10 cellular contexts compared by ENCODE assay signal in genomic region chrX:117743469-117744251, GRCh38.
A peak's percentile ranks its signal among the peaks of the same experiment; 100 is the strongest.
DNase-seq lines count a peak whose midpoint lies in the region; ATAC-seq and TF ChIP-seq lines count a peak whose summit lies in the region.
"Had no signal": no experiment of that assay in that cellular context is flagged by ENCODE, and none has a peak within 500 bp of the region (broad histone marks: within the 10 kb centered on the region; RNA-seq: fewer than 3 reads in every experiment).

No MANE protein-coding gene starts in this region.

- no peak overlapping the region for H3K27ac ChIP-seq in aorta (ENCODE audit: low read depth in 1 of 2, low read length in 2 of 2)

- no peaks in the 10 kb centered on the region for H3K4me1 ChIP-seq in aorta (ENCODE audit: control insufficient read depth in 1 of 2, insufficient read depth in 2 of 2, low read length in 2 of 2)

- CTCF ChIA-PET in GM10248 (lab: Yijun Ruan, JAX): interaction anchor here (0.7 to 1.6 kb wide), 2 partner anchors 8 to 11 kb away, joined by 3 read pairs; no protein-coding TSS in a partner anchor

- intact Hi-C loops in aorta (cut with DNase I): no loop called here
- intact Hi-C loops in sciatic nerve (cut with DNase I): no loop called here

- POLR2A ChIA-PET in GM10248 (lab: Yijun Ruan, JAX): no interaction called here

- H3K36me3 ChIP-seq in aorta (ENCODE audit: control insufficient read depth in 1 of 2, insufficient read depth in 2 of 2, low read length in 1 of 2): no peaks in the 10 kb centered on the region

- peak; percentile 59 for ATAC-seq in HG03432 (IDR thresholded peaks at IDR 0.05; ENCODE audit: unreplicated experiment)
- 0 out of 3 replicates have a peak, but pooled peaks have one; percentile 24 for ATAC-seq in SK-N-SH treated with all-trans-retinoic acid at 6 μM for 48 hours
- no peak for ATAC-seq in aorta (ENCODE audit: low FRiP score)
- no peak for ATAC-seq in GM19452 (IDR thresholded peaks at IDR 0.05; ENCODE audit: unreplicated experiment)
- no peak for ATAC-seq in GM21515 (IDR thresholded peaks at IDR 0.05; ENCODE audit: unreplicated experiment)
- no peak for ATAC-seq in sciatic nerve

- 55 to 80% methylated on average over 3 of the region's 3 CpGs for WGBS in aorta, 2 donors

- no peak overlapping the region for H3K4me3 ChIP-seq in aorta (ENCODE audit: low read length in 2 of 2)

- DNase-seq in GM10248 (ENCODE audit: extremely low spot score) (no peak), left kidney (ENCODE audit: low read depth, low spot score) (peak; percentile 5), aorta (no peak), sciatic nerve (ENCODE audit: low spot score) (no peak)
- DNase-seq: effector CD4-positive, alpha-beta T cell; GDM1 had no signal

- H3K27me3 ChIP-seq in aorta (ENCODE audit: control insufficient read depth in 1 of 2, insufficient read depth in 2 of 2, low read length in 1 of 2): no peaks in the 10 kb centered on the region

- peaks cover 2% of the 10 kb centered on the region for H3K9me3 ChIP-seq in aorta (ENCODE audit: control insufficient read depth, low read length)

- peak; percentile 11 for TF ChIP-seq CTCF in GM10248 (IDR thresholded peaks at IDR 0.05; ENCODE audit: control extremely low read depth, extremely low read depth, low read depth, missing control alignments)

TF ChIP-seq in SK-N-SH treated with all-trans-retinoic acid at 6 μM for 48 hours, 23 proteins besides CTCF, POLR2A, EP300 and RAD21:
- TF ChIP-seq CSRNP3 (CRISPR knock-in tag; IDR thresholded peaks at IDR 0.05): no peak
- no peak for TF ChIP-seq RARB (CRISPR knock-in tag; IDR thresholded peaks at IDR 0.05)
- no peak for TF ChIP-seq ISL1 (CRISPR knock-in tag; IDR thresholded peaks at IDR 0.05)
- TF ChIP-seq PPARA (CRISPR knock-in tag; IDR thresholded peaks at IDR 0.05; ENCODE audit: borderline replicate concordance): no peak
- TF ChIP-seq TSHZ2 (CRISPR knock-in tag; IDR thresholded peaks at IDR 0.05): no peak
- no peak for TF ChIP-seq ZC3H10 (CRISPR knock-in tag; IDR thresholded peaks at IDR 0.05)
- no peak for TF ChIP-seq ZFP30 (CRISPR knock-in tag; IDR thresholded peaks at IDR 0.05)
- no peak for TF ChIP-seq TOX (CRISPR knock-in tag; IDR thresholded peaks at IDR 0.05; ENCODE audit: borderline replicate concordance)
- TF ChIP-seq, protein P1, sequence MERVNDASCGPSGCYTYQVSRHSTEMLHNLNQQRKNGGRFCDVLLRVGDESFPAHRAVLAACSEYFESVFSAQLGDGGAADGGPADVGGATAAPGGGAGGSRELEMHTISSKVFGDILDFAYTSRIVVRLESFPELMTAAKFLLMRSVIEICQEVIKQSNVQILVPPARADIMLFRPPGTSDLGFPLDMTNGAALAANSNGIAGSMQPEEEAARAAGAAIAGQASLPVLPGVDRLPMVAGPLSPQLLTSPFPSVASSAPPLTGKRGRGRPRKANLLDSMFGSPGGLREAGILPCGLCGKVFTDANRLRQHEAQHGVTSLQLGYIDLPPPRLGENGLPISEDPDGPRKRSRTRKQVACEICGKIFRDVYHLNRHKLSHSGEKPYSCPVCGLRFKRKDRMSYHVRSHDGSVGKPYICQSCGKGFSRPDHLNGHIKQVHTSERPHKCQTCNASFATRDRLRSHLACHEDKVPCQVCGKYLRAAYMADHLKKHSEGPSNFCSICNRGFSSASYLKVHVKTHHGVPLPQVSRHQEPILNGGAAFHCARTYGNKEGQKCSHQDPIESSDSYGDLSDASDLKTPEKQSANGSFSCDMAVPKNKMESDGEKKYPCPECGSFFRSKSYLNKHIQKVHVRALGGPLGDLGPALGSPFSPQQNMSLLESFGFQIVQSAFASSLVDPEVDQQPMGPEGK (CRISPR knock-in tag; IDR thresholded peaks at IDR 0.05; ENCODE audit: borderline replicate concordance): no peak
- no peak for TF ChIP-seq SNAI2 (CRISPR knock-in tag; IDR thresholded peaks at IDR 0.05)
- TF ChIP-seq TCF4 (CRISPR knock-in tag; IDR thresholded peaks at IDR 0.05; ENCODE audit: borderline replicate concordance): no peak

Comparison
In these comparisons a context has a peak if more than half of its experiments do, and no peak if none do; other contexts are left out.
1. ATAC-seq: peak in HG03432 (single experiment) and SK-N-SH treated with all-trans-retinoic acid at 6 μM for 48 hours (single experiment); none in aorta (single experiment), GM19452 (single experiment), GM21515 (single experiment) and sciatic nerve (single experiment).